ENCODE assay signal across 8 cellular contexts in the genomic region with DNA sequence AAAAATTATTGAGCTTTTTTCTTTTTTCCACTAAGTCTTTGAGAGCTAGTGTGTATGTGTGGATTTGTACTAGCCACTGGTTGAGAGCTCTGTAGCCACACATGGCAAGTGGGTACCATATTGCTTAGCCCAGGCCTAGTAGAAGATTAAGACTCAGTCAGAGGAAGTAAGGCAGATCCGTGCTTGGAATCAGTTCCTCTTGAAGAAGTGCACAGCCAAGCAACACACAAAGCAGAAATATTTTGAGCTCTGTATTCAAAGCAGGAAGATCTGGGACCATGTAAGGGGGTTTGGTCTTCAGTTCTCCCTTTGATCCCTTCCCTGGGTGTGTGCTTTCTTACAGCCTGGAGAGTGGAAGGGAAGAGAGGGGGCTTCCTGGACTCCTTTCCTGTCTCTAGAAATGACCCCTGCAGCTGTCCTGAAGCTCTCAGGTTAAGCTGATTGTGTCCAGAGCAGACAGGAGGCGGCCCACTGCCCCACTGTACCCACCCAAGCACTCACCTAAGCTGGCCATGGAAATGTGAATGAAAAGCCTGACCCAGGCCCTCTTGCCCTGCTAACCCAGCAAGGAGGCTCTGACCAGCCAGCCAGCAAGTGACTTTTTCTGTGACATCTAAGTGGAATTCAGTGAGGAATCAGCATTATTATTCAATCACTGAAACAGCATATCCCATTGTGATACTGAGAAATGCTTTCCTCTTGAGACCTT. TPM values are rescaled to one million over a fixed set of nuclear protein-coding genes. Genes with fewer than 3 reads are reported as not detected.
A peak's percentile ranks its signal among the peaks of the same experiment; 100 is the strongest.
DNase-seq lines count a peak whose midpoint lies in the region; ATAC-seq, FAIRE-seq and TF ChIP-seq lines count a peak whose summit lies in the region.

No MANE protein-coding gene starts in this region.

- H3K4me1 ChIP-seq in HUES48 (ENCODE audit: control insufficient read depth, insufficient read depth, low read length) (peaks cover 75% of the 10 kb centered on the region), foreskin keratinocyte (peaks cover 37% of the 10 kb centered on the region), small intestine (ENCODE audit: control insufficient read depth in 2 of 2, insufficient read depth in 1 of 2, low read depth in 1 of 2, low read length in 1 of 2) (peaks cover 0 to 8% of the 10 kb centered on the region in 2 donors), SJCRH30 (0 out of 2 replicates have a peak, but pooled peaks cover 3% of the 10 kb centered on the region)

- no peak for TF ChIP-seq CTCF in foreskin keratinocyte (conservative IDR thresholded peaks at IDR 0.05)

- no peak for FAIRE-seq in small intestine (lab: Jason Lieb, UNC)

- peak overlapping the region; percentile 56 for H3K27ac ChIP-seq in HUES48 (ENCODE audit: low read depth, low read length)
- H3K27ac ChIP-seq in foreskin keratinocyte, result peak overlapping the region; percentile 100
- H3K27ac ChIP-seq in small intestine (ENCODE audit: low read depth in 1 of 2, low read length in 1 of 2), result peak overlapping the region; percentile 90 to 91
- H3K27ac ChIP-seq in SJCRH30, result no peak overlapping the region

- H3K9me3 ChIP-seq in HUES48 (ENCODE audit: control insufficient read depth, insufficient read depth, low read length) (no peaks in the 10 kb centered on the region), small intestine (ENCODE audit: control insufficient read depth, low read depth) (no peaks in the 10 kb centered on the region), SJCRH30 (replicated peaks) (no peaks in the 10 kb centered on the region)

- H3K36me3 ChIP-seq in HUES48 (ENCODE audit: control insufficient read depth, insufficient read depth, low read length) (peaks cover 44% of the 10 kb centered on the region), small intestine (ENCODE audit: control insufficient read depth in 2 of 2, insufficient read depth in 2 of 2, low read length in 2 of 2) (peaks cover 17 to 21% of the 10 kb centered on the region in 2 donors), SJCRH30 (peaks cover 17% of the 10 kb centered on the region)

- peak; percentile 31 for DNase-seq in SKM-1 (lab: John Stamatoyannopoulos, UW; ENCODE audit: unreplicated experiment)
- DNase-seq in foreskin keratinocyte, result peak in 1 of 2 donors; percentile 40
- no peak for DNase-seq in small intestine
- DNase-seq in SJCRH30, result no peak
- no peak for DNase-seq in HUDEP-2 (lab: John Stamatoyannopoulos, UW; ENCODE audit: unreplicated experiment in 76 of 76)
- DNase-seq in activated naive CD4-positive, alpha-beta T cell treated with Interleukin-2 at 50 U/mL for 16 hours, result no peak

- H3K9ac ChIP-seq in HUES48 (ENCODE audit: low read depth, low read length), result no peak overlapping the region

- WGBS in small intestine, 3 donors, result 5 to 27% (median 27%) methylated on average over 2 of the region's 2 CpGs

- peaks cover 6% of the 10 kb centered on the region for H3K27me3 ChIP-seq in HUES48 (ENCODE audit: control insufficient read depth, insufficient read depth, low read length)
- H3K27me3 ChIP-seq in foreskin keratinocyte, result no peaks in the 10 kb centered on the region
- H3K27me3 ChIP-seq in small intestine (ENCODE audit: control insufficient read depth in 2 of 2, insufficient read depth in 2 of 2, low read length in 2 of 2), result no peaks in the 10 kb centered on the region
- no peaks in the 10 kb centered on the region for H3K27me3 ChIP-seq in SJCRH30

- peak overlapping the region; percentile 23; the same call in 1 of the 2 replicates for H3K4me3 ChIP-seq in HUES48 (ENCODE audit: low read depth, low read length)
- peak overlapping the region in 1 of 2 donors; percentile 100 for H3K4me3 ChIP-seq in small intestine (ENCODE audit: low read depth in 1 of 2, low read length in 2 of 2)
- no peak overlapping the region for H3K4me3 ChIP-seq in SJCRH30

- ATAC-seq in foreskin keratinocyte (no peak), GM18907 (IDR thresholded peaks at IDR 0.05; ENCODE audit: unreplicated experiment) (no peak)

RNA-seq across cellular contexts. Expression of gene ETS2, which starts 3.6 kb away (rescaled TPM):
- total RNA-seq in foreskin keratinocyte, result 46.4 and 61.5 TPM in 2 replicates
- polyA plus RNA-seq in foreskin keratinocyte (21.4 and 32.5 TPM in 2 replicates), small intestine (100 to 1,000 TPM; 129 to 137 (median 133) TPM)
- total RNA-seq in SJCRH30 (2014; rRNA removed; shearing (Covaris generic)), result 10.6 and 11.8 TPM in 2 replicates
